28 cellular contexts compared by ENCODE assay signal in the genomic region with DNA sequence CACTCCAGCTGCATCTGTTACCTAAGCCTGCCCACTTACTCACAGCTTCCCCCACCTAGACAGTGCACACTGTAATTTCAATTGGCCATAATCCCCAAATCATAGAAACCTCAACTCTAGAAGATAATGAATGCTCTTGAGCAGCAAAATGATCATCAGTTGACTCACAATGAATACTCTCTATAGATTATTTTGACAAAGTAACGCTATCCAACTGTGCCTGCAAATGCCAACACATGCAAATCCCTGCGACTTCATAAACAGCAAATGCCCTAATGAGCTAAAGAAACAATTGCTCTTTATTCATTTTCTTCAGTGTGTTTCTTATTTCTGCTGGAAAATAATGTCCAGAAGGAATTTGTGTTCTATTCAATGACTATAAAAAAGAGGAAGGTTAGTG.
"Had no signal": no experiment of that assay in that cellular context is flagged by ENCODE, and none has a peak within 500 bp of the region (broad histone marks: within the 10 kb centered on the region; RNA-seq: fewer than 3 reads in every experiment).

No MANE protein-coding gene starts in this region.

- H3K36me3 ChIP-seq: heart left ventricle, stomach, thyroid gland, upper lobe of right lung, WERI-Rb-1 had no signal

- H3K27me3 Mint-ChIP-seq: activated naive CD4-positive, alpha-beta T cell treated with anti-CD3 and anti-CD28 coated beads, Interleukin-2, amount 10 ng/mL, durations not matched to agents 7 days and 5 days; activated naive CD8-positive, alpha-beta T cell treated with anti-CD3 and anti-CD28 coated beads, Interleukin-2, amount 10 ng/mL, durations not matched to agents 7 days and 5 days; activated T-cell treated with anti-CD3 and anti-CD28 coated beads, Interleukin-2, amount 50 U/mL, for 24 hours; stimulated activated naive B cell treated with anti-CD40 and anti-IgM and Interleukin-4, amounts not matched to agents 10 μg/mL and 1 μg/mL and 100 μg/mL, for 72 hours had no signal

- H3K27me3 ChIP-seq: heart left ventricle, stomach, thyroid gland, upper lobe of right lung had no signal

- H3K27ac Mint-ChIP-seq: activated naive CD4-positive, alpha-beta T cell treated with anti-CD3 and anti-CD28 coated beads, Interleukin-2, amount 10 ng/mL, durations not matched to agents 7 days and 5 days; activated naive CD8-positive, alpha-beta T cell treated with anti-CD3 and anti-CD28 coated beads, Interleukin-2, amount 10 ng/mL, durations not matched to agents 7 days and 5 days; activated T-cell treated with anti-CD3 and anti-CD28 coated beads, Interleukin-2, amount 50 U/mL, for 24 hours; immature natural killer cell; naive thymus-derived CD8-positive, alpha-beta T cell; stimulated activated naive B cell treated with anti-CD40 and anti-IgM and Interleukin-4, amounts not matched to agents 10 μg/mL and 1 μg/mL and 100 μg/mL, for 72 hours had no signal

- H3K4me1 ChIP-seq: parathyroid adenoma, psoas muscle, thyroid gland, upper lobe of right lung had no signal

- H3K9ac ChIP-seq: parathyroid adenoma had no signal

- H3K4me3 Mint-ChIP-seq: activated naive CD4-positive, alpha-beta T cell treated with anti-CD3 and anti-CD28 coated beads, Interleukin-2, amount 10 ng/mL, durations not matched to agents 7 days and 5 days; activated naive CD8-positive, alpha-beta T cell treated with anti-CD3 and anti-CD28 coated beads, Interleukin-2, amount 10 ng/mL, durations not matched to agents 7 days and 5 days; activated T-cell treated with anti-CD3 and anti-CD28 coated beads, Interleukin-2, amount 50 U/mL, for 24 hours; immature natural killer cell; naive thymus-derived CD8-positive, alpha-beta T cell; neural crest cell; stimulated activated naive B cell treated with anti-CD40 and anti-IgM and Interleukin-4, amounts not matched to agents 10 μg/mL and 1 μg/mL and 100 μg/mL, for 72 hours had no signal

- DNase-seq: activated CD4-positive, alpha-beta T cell treated with anti-CD3 and anti-CD28 coated beads for 48 hours; activated CD4-positive, alpha-beta T cell treated with anti-CD3 and anti-CD28 coated beads, Interleukin-2, amount 50 U/mL, for 48 hours; activated CD8-positive, alpha-beta memory T cell treated with anti-CD3 and anti-CD28 coated beads for 24 hours; activated CD8-positive, alpha-beta memory T cell treated with anti-CD3 and anti-CD28 coated beads, Interleukin-2, amount 50 U/mL, for 4 hours; activated gamma-delta T cell; activated naive CD4-positive, alpha-beta T cell treated with anti-CD3 and anti-CD28 coated beads, Interleukin-2, amount 10 ng/mL, durations not matched to agents 7 days and 5 days; activated naive CD8-positive, alpha-beta T cell treated with anti-CD3 and anti-CD28 coated beads, Interleukin-2, amount 10 ng/mL, durations not matched to agents 7 days and 5 days; activated T-cell treated with anti-CD3 and anti-CD28 coated beads, Interleukin-2, amount 50 U/mL, for 24 hours; caudate nucleus; foreskin fibroblast; heart left ventricle; hypothalamus; immature natural killer cell; kidney; left colon; naive thymus-derived CD8-positive, alpha-beta T cell; nucleus accumbens; psoas muscle; stimulated activated CD4-positive, alpha-beta T cell treated with anti-CD3 and anti-CD28 coated beads, Interleukin-15, amount 100 ng/mL, for 24 hours; stimulated activated CD4-positive, alpha-beta T cell treated with anti-CD3 and anti-CD28 coated beads, Interleukin-2, amount 100 ng/mL, for 24 hours; stimulated activated naive B cell treated with anti-CD40 and anti-IgM and Interleukin-4, amounts not matched to agents 10 μg/mL and 1 μg/mL and 100 μg/mL, for 72 hours; stomach; T-helper 9 cell; thyroid gland; upper lobe of right lung; WERI-Rb-1 had no signal

- H3K9me3 Mint-ChIP-seq: activated naive CD4-positive, alpha-beta T cell treated with anti-CD3 and anti-CD28 coated beads, Interleukin-2, amount 10 ng/mL, durations not matched to agents 7 days and 5 days; activated naive CD8-positive, alpha-beta T cell treated with anti-CD3 and anti-CD28 coated beads, Interleukin-2, amount 10 ng/mL, durations not matched to agents 7 days and 5 days; neural crest cell; stimulated activated naive B cell treated with anti-CD40 and anti-IgM and Interleukin-4, amounts not matched to agents 10 μg/mL and 1 μg/mL and 100 μg/mL, for 72 hours had no signal

- H3K4me3 ChIP-seq: heart left ventricle, psoas muscle, stomach, thyroid gland, upper lobe of right lung had no signal

- H3K9me3 ChIP-seq: heart left ventricle, psoas muscle, stomach, thyroid gland, upper lobe of right lung had no signal

- H3K4me1 Mint-ChIP-seq: activated naive CD4-positive, alpha-beta T cell treated with anti-CD3 and anti-CD28 coated beads, Interleukin-2, amount 10 ng/mL, durations not matched to agents 7 days and 5 days; activated naive CD8-positive, alpha-beta T cell treated with anti-CD3 and anti-CD28 coated beads, Interleukin-2, amount 10 ng/mL, durations not matched to agents 7 days and 5 days; immature natural killer cell; naive thymus-derived CD8-positive, alpha-beta T cell; stimulated activated naive B cell treated with anti-CD40 and anti-IgM and Interleukin-4, amounts not matched to agents 10 μg/mL and 1 μg/mL and 100 μg/mL, for 72 hours had no signal

- H3K36me3 Mint-ChIP-seq: activated naive CD4-positive, alpha-beta T cell treated with anti-CD3 and anti-CD28 coated beads, Interleukin-2, amount 10 ng/mL, durations not matched to agents 7 days and 5 days; activated naive CD8-positive, alpha-beta T cell treated with anti-CD3 and anti-CD28 coated beads, Interleukin-2, amount 10 ng/mL, durations not matched to agents 7 days and 5 days; immature natural killer cell; naive thymus-derived CD8-positive, alpha-beta T cell; stimulated activated naive B cell treated with anti-CD40 and anti-IgM and Interleukin-4, amounts not matched to agents 10 μg/mL and 1 μg/mL and 100 μg/mL, for 72 hours had no signal

- H3K27ac ChIP-seq: heart left ventricle, parathyroid adenoma, psoas muscle, stomach, thyroid gland, upper lobe of right lung, WERI-Rb-1 had no signal
